In the genomic region with DNA sequence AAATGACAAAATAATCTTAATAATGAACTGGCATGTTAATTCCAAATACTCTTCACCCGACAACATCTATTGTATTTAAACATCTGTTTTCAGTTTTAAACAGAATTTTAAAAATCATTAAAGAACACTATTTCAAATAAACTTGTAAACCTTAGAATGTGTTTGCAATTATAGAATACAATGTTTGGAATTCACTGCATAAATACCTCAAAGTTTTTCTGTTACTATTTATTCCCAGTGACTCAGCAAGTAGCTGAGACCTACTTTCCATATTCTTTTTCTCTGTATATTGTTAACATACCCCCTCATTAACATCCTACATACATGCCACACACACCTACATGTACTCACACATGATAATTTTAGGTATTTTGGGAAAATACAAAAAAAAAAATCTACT, we compare ENCODE assay signal across 27 cellular contexts.
A peak's percentile ranks its signal among the peaks of the same experiment; 100 is the strongest.
DNase-seq lines count a peak whose midpoint lies in the region; ATAC-seq, FAIRE-seq and TF ChIP-seq lines count a peak whose summit lies in the region.
"Had no signal": no experiment of that assay in that cellular context is flagged by ENCODE, and none has a peak within 500 bp of the region (broad histone marks: within the 10 kb centered on the region; RNA-seq: fewer than 3 reads in every experiment).

No MANE protein-coding gene starts in this region.

- H2AFZ ChIP-seq in GM23338 = no peak overlapping the region
- no peak overlapping the region for H2AFZ ChIP-seq in astrocyte (ENCODE audit: low read depth, low read length)
- H2AFZ ChIP-seq in H9 (ENCODE audit: low read length) = no peak overlapping the region

- no peak overlapping the region for H2BK5ac ChIP-seq in H9 (ENCODE audit: insufficient read length, low read length)

- no peak overlapping the region for H2AK5ac ChIP-seq in H9 (ENCODE audit: insufficient read length, low read length)

- no peak overlapping the region for H2BK15ac ChIP-seq in H9 (ENCODE audit: low read depth, low read length)

- ATAC-seq in GM23338 = no peak
- no peak for ATAC-seq in lower lobe of right lung
- ATAC-seq: activated CD4-positive, alpha-beta T cell treated with anti-CD3 and anti-CD28 coated beads for 36 hours; activated CD8-positive, alpha-beta memory T cell treated with anti-CD3 and anti-CD28 coated beads, Interleukin-2, amount 10 ng/mL, durations not matched to agents 7 days and 5 days; activated naive CD8-positive, alpha-beta T cell treated with anti-CD3 and anti-CD28 coated beads, Interleukin-2, amount 50 U/mL, for 24 hours; activated T-helper 17 cell treated with anti-CD3 and anti-CD28 coated beads, Interleukin-2, amount 50 U/mL, for 72 hours; left lobe of liver; psoas muscle; stimulated activated naive CD8-positive, alpha-beta T cell treated with anti-CD3 and anti-CD28 coated beads, Interleukin-15, Interleukin-2, amounts not matched to agents 100 U/mL and 50 U/mL, for 24 hours had no signal

- no CpG with 5 or more reads among the region's 1 CpG for WGBS in H9 (ENCODE audit: extremely low coverage, insufficient read length, low lambda C conversion rate)

- TF ChIP-seq CTCF in GM23338 (conservative IDR thresholded peaks at IDR 0.05; ENCODE audit: low read depth in 2 of 2) (no peak), astrocyte (IDR thresholded peaks at IDR 0.05; ENCODE audit: insufficient read depth, low read depth, low read length) (no peak), fibroblast of the aortic adventitia (IDR thresholded peaks at IDR 0.05; ENCODE audit: insufficient read depth, low read length) (no peak), H9 (conservative IDR thresholded peaks at IDR 0.05) (no peak), lower lobe of right lung (IDR thresholded peaks at IDR 0.05) (no peak), type B pancreatic cell (conservative IDR thresholded peaks at IDR 0.05) (no peak)

- no peak overlapping the region for H3K4ac ChIP-seq in H9 (ENCODE audit: low read depth, low read length)

- no peak overlapping the region; the same call in 1 of the 2 replicates for H3K27ac Mint-ChIP-seq in GM23338
- peak overlapping the region; percentile 55 for H3K27ac Mint-ChIP-seq in astrocyte (ENCODE audit: unreplicated experiment)
- peak overlapping the region in 1 of 3 experiments; percentile 86; a peak in 2 of 7 replicates for H3K27ac Mint-ChIP-seq in H9
- no peak overlapping the region for H3K27ac Mint-ChIP-seq in type B pancreatic cell
- H3K27ac Mint-ChIP-seq: activated CD4-positive, alpha-beta T cell treated with anti-CD3 and anti-CD28 coated beads for 36 hours; activated CD8-positive, alpha-beta memory T cell treated with anti-CD3 and anti-CD28 coated beads, Interleukin-2, amount 10 ng/mL, durations not matched to agents 7 days and 5 days; activated naive CD8-positive, alpha-beta T cell treated with anti-CD3 and anti-CD28 coated beads, Interleukin-2, amount 50 U/mL, for 24 hours; activated T-helper 17 cell treated with anti-CD3 and anti-CD28 coated beads, Interleukin-2, amount 50 U/mL, for 72 hours had no signal

- H3K4me1 ChIP-seq in GM23338 (ENCODE audit: insufficient read depth) (peaks cover 31% of the 10 kb centered on the region), astrocyte (ENCODE audit: insufficient read depth, low read length) (peaks cover 11% of the 10 kb centered on the region), H9 (ENCODE audit: insufficient read depth, low read length) (peaks cover 3% of the 10 kb centered on the region; the same call in 1 of the 2 replicates), lower lobe of right lung (no peaks in the 10 kb centered on the region)
- H3K4me1 ChIP-seq: psoas muscle, thyroid gland had no signal

- no peak overlapping the region for H3K18ac ChIP-seq in H9 (ENCODE audit: insufficient read length, low read depth, low read length)

- H4K5ac ChIP-seq in H9 (ENCODE audit: insufficient read length, low read depth, low read length) = no peak overlapping the region

- H3F3A ChIP-seq in GM23338 (replicated peaks; ENCODE audit: low read depth) = no peaks in the 10 kb centered on the region

- H3K27me3 Mint-ChIP-seq in GM23338 (ENCODE audit: insufficient read depth, low read depth, poor library complexity) (no peaks in the 10 kb centered on the region), astrocyte (ENCODE audit: low read depth, unreplicated experiment) (no peaks in the 10 kb centered on the region), H9 (ENCODE audit: low read depth) (no peaks in the 10 kb centered on the region), type B pancreatic cell (no peaks in the 10 kb centered on the region)
- H3K27me3 Mint-ChIP-seq: activated CD4-positive, alpha-beta T cell treated with anti-CD3 and anti-CD28 coated beads for 36 hours; activated CD8-positive, alpha-beta memory T cell treated with anti-CD3 and anti-CD28 coated beads, Interleukin-2, amount 10 ng/mL, durations not matched to agents 7 days and 5 days; activated naive CD8-positive, alpha-beta T cell treated with anti-CD3 and anti-CD28 coated beads, Interleukin-2, amount 50 U/mL, for 24 hours; activated T-helper 17 cell treated with anti-CD3 and anti-CD28 coated beads, Interleukin-2, amount 50 U/mL, for 72 hours had no signal

- H2BK120ac ChIP-seq in H9 (ENCODE audit: low read depth, low read length, poor library complexity, severe bottlenecking) = no peak overlapping the region

- H3K9me3 ChIP-seq in astrocyte (ENCODE audit: insufficient read depth, low read depth, low read length) = no peaks in the 10 kb centered on the region
- no peaks in the 10 kb centered on the region for H3K9me3 ChIP-seq in H9 (ENCODE audit: control insufficient read depth, low read depth, low read length)
- H3K9me3 ChIP-seq in lower lobe of right lung = no peaks in the 10 kb centered on the region
- H3K9me3 ChIP-seq: psoas muscle, thyroid gland had no signal

- H3K79me2 ChIP-seq in GM23338 (replicated peaks; ENCODE audit: insufficient read depth) (no peaks in the 10 kb centered on the region), astrocyte (ENCODE audit: insufficient read depth, low read length) (no peaks in the 10 kb centered on the region), H9 (ENCODE audit: insufficient read depth, low read length) (no peaks in the 10 kb centered on the region)

- no peak for FAIRE-seq in astrocyte (lab: Jason Lieb, UNC)
- FAIRE-seq: small intestine, TTC549 had no signal

- H3K9me3 Mint-ChIP-seq in GM23338 (no peaks in the 10 kb centered on the region), astrocyte (ENCODE audit: unreplicated experiment) (no peaks in the 10 kb centered on the region), H9 (no peaks in the 10 kb centered on the region; a peak in 1 of 5 replicates), type B pancreatic cell (no peaks in the 10 kb centered on the region)
- H3K9me3 Mint-ChIP-seq: activated naive CD8-positive, alpha-beta T cell treated with anti-CD3 and anti-CD28 coated beads, Interleukin-2, amount 50 U/mL, for 24 hours had no signal

- no peak overlapping the region for H2BK12ac ChIP-seq in H9 (ENCODE audit: insufficient read length, low read depth, low read length)

- no peak overlapping the region for H3K4me3 ChIP-seq in GM23338
- H3K4me3 ChIP-seq in astrocyte (ENCODE audit: insufficient read depth, low read depth, low read length) = no peak overlapping the region
- H3K4me3 ChIP-seq in fibroblast of the aortic adventitia (ENCODE audit: low read depth, low read length) = no peak overlapping the region
- no peak overlapping the region for H3K4me3 ChIP-seq in lower lobe of right lung
- H3K4me3 ChIP-seq: cardiac muscle cell, psoas muscle, thyroid gland had no signal

- H3K23ac ChIP-seq in H9 (ENCODE audit: insufficient read length, low read depth, low read length) = no peak overlapping the region

- H3K4me1 Mint-ChIP-seq in GM23338 (peaks cover 34% of the 10 kb centered on the region), astrocyte (ENCODE audit: low read depth, unreplicated experiment) (peaks cover 4% of the 10 kb centered on the region), H9 (peaks cover 39 to 40% of the 10 kb centered on the region in 2 experiments), type B pancreatic cell (ENCODE audit: unreplicated experiment) (no peaks in the 10 kb centered on the region)
- H3K4me1 Mint-ChIP-seq: activated CD4-positive, alpha-beta T cell treated with anti-CD3 and anti-CD28 coated beads for 36 hours; activated CD8-positive, alpha-beta memory T cell treated with anti-CD3 and anti-CD28 coated beads, Interleukin-2, amount 10 ng/mL, durations not matched to agents 7 days and 5 days; activated naive CD8-positive, alpha-beta T cell treated with anti-CD3 and anti-CD28 coated beads, Interleukin-2, amount 50 U/mL, for 24 hours; activated T-helper 17 cell treated with anti-CD3 and anti-CD28 coated beads, Interleukin-2, amount 50 U/mL, for 72 hours had no signal

- no peak overlapping the region for H3T11ph ChIP-seq in H9 (ENCODE audit: low read length)

- no peak overlapping the region for H2BK20ac ChIP-seq in H9 (ENCODE audit: low read depth, low read length, poor library complexity, severe bottlenecking)

- H3K27ac ChIP-seq in GM23338 (ENCODE audit: low read depth) (peak overlapping the region; percentile 36; the same call in 1 of the 2 replicates), astrocyte (ENCODE audit: low read depth, low read length) (no peak overlapping the region), H9 (ENCODE audit: insufficient read length, low read depth, low read length) (no peak overlapping the region), lower lobe of right lung (no peak overlapping the region)
- H3K27ac ChIP-seq: cardiac muscle cell, epithelial cell of prostate, psoas muscle, thyroid gland had no signal

- H3K14ac ChIP-seq in H9 (ENCODE audit: insufficient read depth, low read length) = no peak overlapping the region

- H3K36me3 ChIP-seq in GM23338 (ENCODE audit: insufficient read depth) = no peaks in the 10 kb centered on the region
- no peaks in the 10 kb centered on the region for H3K36me3 ChIP-seq in astrocyte (ENCODE audit: insufficient read depth, low read length)
- H3K36me3 ChIP-seq in lower lobe of right lung = no peaks in the 10 kb centered on the region
- H3K36me3 ChIP-seq: cardiac muscle cell, thyroid gland had no signal

- no peak overlapping the region for H3K4me2 ChIP-seq in GM23338
- H3K4me2 ChIP-seq in astrocyte (ENCODE audit: low read length) = peak overlapping the region; percentile 45
- H3K4me2 ChIP-seq in H9 (ENCODE audit: insufficient read depth, insufficient read length, low read length) = no peak overlapping the region

- intact Hi-C loops in lower lobe of right lung (cut with DNase I) = no loop called here

- no peak overlapping the region for H3K56ac ChIP-seq in H9 (ENCODE audit: insufficient read length, low read depth, low read length)

- H3K23me2 ChIP-seq in H9 (ENCODE audit: insufficient read length, low read depth, low read length, poor library complexity, severe bottlenecking) = no peaks in the 10 kb centered on the region

- H3K79me1 ChIP-seq in H9 (ENCODE audit: insufficient read depth, low read depth, low read length, poor library complexity, severe bottlenecking) = no peaks in the 10 kb centered on the region

- no peaks in the 10 kb centered on the region for H3K36me3 Mint-ChIP-seq in GM23338 (ENCODE audit: low read depth)
- no peaks in the 10 kb centered on the region for H3K36me3 Mint-ChIP-seq in astrocyte (ENCODE audit: low read depth, unreplicated experiment)
- no peaks in the 10 kb centered on the region for H3K36me3 Mint-ChIP-seq in H9 (ENCODE audit: insufficient read depth in 1 of 3, low read depth in 3 of 3)
- no peaks in the 10 kb centered on the region for H3K36me3 Mint-ChIP-seq in type B pancreatic cell
- H3K36me3 Mint-ChIP-seq: activated CD8-positive, alpha-beta memory T cell treated with anti-CD3 and anti-CD28 coated beads, Interleukin-2, amount 10 ng/mL, durations not matched to agents 7 days and 5 days had no signal

- no peaks in the 10 kb centered on the region for H4K20me1 ChIP-seq in GM23338 (replicated peaks; ENCODE audit: insufficient read depth)
- H4K20me1 ChIP-seq in astrocyte (ENCODE audit: insufficient read depth, low read length) = no peaks in the 10 kb centered on the region
- no peaks in the 10 kb centered on the region for H4K20me1 ChIP-seq in H9 (ENCODE audit: control insufficient read depth, insufficient read depth, insufficient read length)

- no peak overlapping the region for H4K91ac ChIP-seq in H9 (ENCODE audit: insufficient read length, low read depth, low read length)

- H3K9ac ChIP-seq in astrocyte (ENCODE audit: low read length) (no peak overlapping the region), H9 (ENCODE audit: extremely low read depth, insufficient read length, low read length) (no peak overlapping the region)

- DNase-seq in GM23338 (ENCODE audit: low spot score) (no peak), astrocyte (ENCODE audit: low read depth) (peak; percentile 45), fibroblast of the aortic adventitia (ENCODE audit: low read depth) (peak; percentile 67), H9 (no peak), lower lobe of right lung (no peak), NCI-H748 (lab: John Stamatoyannopoulos, UW; ENCODE audit: unreplicated experiment) (no peak), type B pancreatic cell (ENCODE audit: extremely low spot score, unreplicated experiment) (no peak)
- DNase-seq: activated CD4-positive, alpha-beta T cell treated with anti-CD3 and anti-CD28 coated beads for 36 hours; activated CD8-positive, alpha-beta memory T cell treated with anti-CD3 and anti-CD28 coated beads, Interleukin-2, amount 10 ng/mL, durations not matched to agents 7 days and 5 days; activated naive CD8-positive, alpha-beta T cell treated with anti-CD3 and anti-CD28 coated beads, Interleukin-2, amount 50 U/mL, for 24 hours; COR-L47; DND-41; midbrain; MM.1S; NCI-H1436 treated with DMSO at 0.1 percent for 48 hours; NCI-H2171 treated with DMSO at 0.1 percent for 48 hours; NCI-H69; psoas muscle; small intestine; stimulated activated CD4-positive, alpha-beta T cell treated with anti-CD3 and anti-CD28 coated beads, Interleukin-4, amount 100 ng/mL, for 1 hour; stimulated activated naive CD8-positive, alpha-beta T cell treated with anti-CD3 and anti-CD28 coated beads, Interleukin-15, Interleukin-2, amounts not matched to agents 100 U/mL and 50 U/mL, for 24 hours; thyroid gland had no signal

- H3K4me3 Mint-ChIP-seq in GM23338 (0 out of 3 replicates have a peak overlapping the region, but pooled peaks have one; percentile 24), astrocyte (ENCODE audit: unreplicated experiment) (no peak overlapping the region), H9 (no peak overlapping the region), type B pancreatic cell (no peak overlapping the region)
- H3K4me3 Mint-ChIP-seq: activated CD4-positive, alpha-beta T cell treated with anti-CD3 and anti-CD28 coated beads for 36 hours; activated CD8-positive, alpha-beta memory T cell treated with anti-CD3 and anti-CD28 coated beads, Interleukin-2, amount 10 ng/mL, durations not matched to agents 7 days and 5 days; activated naive CD8-positive, alpha-beta T cell treated with anti-CD3 and anti-CD28 coated beads, Interleukin-2, amount 50 U/mL, for 24 hours; activated T-helper 17 cell treated with anti-CD3 and anti-CD28 coated beads, Interleukin-2, amount 50 U/mL, for 72 hours had no signal

- no peaks in the 10 kb centered on the region for H3K9me2 ChIP-seq in GM23338 (ENCODE audit: insufficient read depth)

- H4K8ac ChIP-seq in H9 (replicated peaks; ENCODE audit: insufficient read length, low read depth, low read length) = no peak overlapping the region

- no peaks in the 10 kb centered on the region for H3K27me3 ChIP-seq in GM23338 (ENCODE audit: insufficient read depth)
- H3K27me3 ChIP-seq in astrocyte (ENCODE audit: insufficient read depth, low read length) = no peaks in the 10 kb centered on the region
- H3K27me3 ChIP-seq in H9 (ENCODE audit: insufficient read depth, low read length) = no peaks in the 10 kb centered on the region
- no peaks in the 10 kb centered on the region for H3K27me3 ChIP-seq in lower lobe of right lung (ENCODE audit: low read depth)
- H3K27me3 ChIP-seq: cardiac muscle cell, thyroid gland had no signal

Comparison
In these comparisons a context has a peak if more than half of its experiments do, and no peak if none do; other contexts are left out.
1. DNase-seq: peak in astrocyte (single experiment) and fibroblast of the aortic adventitia (single experiment); none in GM23338 (single experiment), H9 (single experiment), lower lobe of right lung (single experiment), NCI-H748 (single experiment) and type B pancreatic cell (single experiment).